In genomic region chr19:31586282-31586681, GRCh38 we compare ENCODE assay signal across 22 cellular contexts.
"Had no signal": no experiment of that assay in that cellular context is flagged by ENCODE, and none has a peak within 500 bp of the region (broad histone marks: within the 10 kb centered on the region; RNA-seq: fewer than 3 reads in every experiment).

No MANE protein-coding gene starts in this region.

- H3K9me3 Mint-ChIP-seq: activated naive CD4-positive, alpha-beta T cell treated with anti-CD3 and anti-CD28 coated beads, Interleukin-2, amount 10 ng/mL, durations not matched to agents 7 days and 5 days; activated T-helper 1 cell treated with anti-CD3 and anti-CD28 coated beads, Interleukin-12 subunit alpha, Interleukin-12 subunit beta, Interleukin-2, Interleukin-4 antibody, amounts not matched to agents 30 ng/mL and 10 ng/mL and 1 ng/mL, durations not matched to agents 14 hours and 24 hours and 36 hours; central memory CD8-positive, alpha-beta T cell; dendritic cell treated with granulocyte-macrophage colony-stimulating factor and Interleukin-4, amounts not matched to agents 40 ng/mL and 50 ng/mL, for 4 days; effector memory CD8-positive, alpha-beta T cell; immature natural killer cell; nephron progenitor cell had no signal

- H3K27ac Mint-ChIP-seq: activated CD8-positive, alpha-beta T cell treated with anti-CD3 and anti-CD28 coated beads, Interleukin-2, amount 10 ng/mL, durations not matched to agents 7 days and 5 days; activated naive CD4-positive, alpha-beta T cell treated with anti-CD3 and anti-CD28 coated beads, Interleukin-2, amount 10 ng/mL, durations not matched to agents 7 days and 5 days; activated T-helper 1 cell treated with anti-CD3 and anti-CD28 coated beads, Interleukin-12 subunit alpha, Interleukin-12 subunit beta, Interleukin-2, Interleukin-4 antibody, amounts not matched to agents 30 ng/mL and 10 ng/mL and 1 ng/mL, durations not matched to agents 14 hours and 24 hours and 36 hours; brain; dendritic cell treated with granulocyte-macrophage colony-stimulating factor and Interleukin-4, amounts not matched to agents 40 ng/mL and 50 ng/mL, for 4 days; effector memory CD8-positive, alpha-beta T cell; immature natural killer cell; nephron progenitor cell; T-helper 1 cell treated with Interleukin-12 subunit alpha and Interleukin-12 subunit beta and Interleukin-4 antibody, amounts not matched to agents 30 μg/mL and 1 μg/mL, for 36 hours; WTC11 had no signal

- H3K4me3 ChIP-seq: adrenal gland, left lung, psoas muscle, sigmoid colon, upper lobe of right lung had no signal

- ATAC-seq: activated CD8-positive, alpha-beta T cell treated with anti-CD3 and anti-CD28 coated beads, Interleukin-2, amount 10 ng/mL, durations not matched to agents 7 days and 5 days; effector memory CD8-positive, alpha-beta T cell; left lung; psoas muscle; stimulated activated naive CD8-positive, alpha-beta T cell treated with anti-CD3 and anti-CD28 coated beads, Interleukin-15, Interleukin-2, amounts not matched to agents 100 U/mL and 50 U/mL, for 24 hours; upper lobe of right lung; WTC11 had no signal

- H3K27ac ChIP-seq: adrenal gland, left lung, psoas muscle, sigmoid colon, upper lobe of right lung had no signal

- H3K36me3 ChIP-seq: adrenal gland, left lung, sigmoid colon, upper lobe of right lung had no signal

- DNase-seq: activated CD4-positive, alpha-beta T cell treated with anti-CD3 and anti-CD28 coated beads for 48 hours; activated CD8-positive, alpha-beta memory T cell treated with anti-CD3 and anti-CD28 coated beads, Interleukin-2, amount 50 U/mL, for 48 hours; activated CD8-positive, alpha-beta T cell treated with anti-CD3 and anti-CD28 coated beads, Interleukin-2, amount 10 ng/mL, durations not matched to agents 7 days and 5 days; activated naive CD4-positive, alpha-beta T cell treated with anti-CD3 and anti-CD28 coated beads, Interleukin-2, amount 10 ng/mL, durations not matched to agents 7 days and 5 days; adrenal gland; effector memory CD8-positive, alpha-beta T cell; erythroblast; immature natural killer cell; left lung; nephron progenitor cell; psoas muscle; sigmoid colon; stimulated activated CD4-positive, alpha-beta T cell treated with anti-CD3 and anti-CD28 coated beads, Interleukin-4, amount 100 ng/mL, for 1 hour; stimulated activated CD8-positive, alpha-beta memory T cell treated with anti-CD3 and anti-CD28 coated beads, Interleukin-4, amount 100 ng/mL, for 48 hours; stimulated activated naive CD8-positive, alpha-beta T cell treated with anti-CD3 and anti-CD28 coated beads, Interleukin-15, Interleukin-2, amounts not matched to agents 100 U/mL and 50 U/mL, for 24 hours; upper lobe of right lung had no signal

- H3K9me3 ChIP-seq: adrenal gland, left lung, psoas muscle, sigmoid colon, upper lobe of right lung had no signal

- H3K27me3 ChIP-seq: left lung, sigmoid colon, upper lobe of right lung had no signal

- H3K4me1 ChIP-seq: adrenal gland, left lung, psoas muscle, upper lobe of right lung had no signal

- H3K36me3 Mint-ChIP-seq: activated naive CD4-positive, alpha-beta T cell treated with anti-CD3 and anti-CD28 coated beads, Interleukin-2, amount 10 ng/mL, durations not matched to agents 7 days and 5 days; brain; immature natural killer cell had no signal
